ENCODE assay signal across 9 cellular contexts in the genomic region with DNA sequence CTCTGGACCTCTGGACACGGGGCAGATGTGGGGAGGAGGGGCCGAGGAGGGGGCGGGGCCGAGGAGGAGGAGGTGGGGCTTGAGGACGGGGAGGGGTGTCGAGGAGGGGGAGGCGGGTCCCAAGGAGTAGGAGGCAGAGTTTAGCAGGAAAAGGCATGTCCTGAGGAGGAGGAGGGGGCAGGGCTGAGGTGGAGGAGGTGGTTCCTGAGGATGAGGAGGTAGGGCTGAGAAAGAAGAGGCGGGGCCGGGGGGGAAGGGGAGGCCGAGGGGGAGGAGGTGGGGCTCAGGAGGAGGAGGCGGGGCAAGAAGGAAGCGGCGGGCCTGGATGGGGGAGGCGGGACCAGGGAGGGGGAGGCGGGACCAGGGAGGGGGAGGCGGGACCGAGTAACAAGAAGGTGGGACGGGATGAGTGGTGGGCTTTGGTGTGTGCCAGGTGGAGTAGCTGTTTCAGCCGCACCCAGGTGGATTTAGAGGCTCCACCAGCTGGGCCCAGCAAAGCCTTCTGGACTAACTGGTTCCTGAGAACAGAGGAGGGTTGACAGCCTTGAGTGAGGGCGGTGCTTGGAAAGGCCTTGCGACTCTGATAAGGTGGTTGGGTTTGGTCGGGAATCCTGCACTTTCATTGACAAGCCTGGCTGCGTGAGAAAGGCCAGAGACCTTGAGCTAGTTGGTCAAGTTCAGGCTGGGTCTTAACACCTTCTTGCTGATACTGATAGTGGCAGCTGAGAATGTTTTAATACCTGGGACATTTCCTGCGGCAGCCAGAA. TPM values are rescaled to one million over a fixed set of nuclear protein-coding genes. Genes with fewer than 3 reads are reported as not detected.
DNase-seq lines count a peak whose midpoint lies in the region; ATAC-seq and TF ChIP-seq lines count a peak whose summit lies in the region.
"Had no signal": no experiment of that assay in that cellular context is flagged by ENCODE, and none has a peak within 500 bp of the region (broad histone marks: within the 10 kb centered on the region; RNA-seq: fewer than 3 reads in every experiment).

No MANE protein-coding gene starts in this region.

- no peak overlapping the region for H3K27ac Mint-ChIP-seq in T-helper 2 cell treated with Interferon-gamma antibody and Interleukin-4, amounts not matched to agents 5 μg/mL and 100 μg/mL, for 36 hours
- peak overlapping the region in 8 of 10 donors; percentile 15 to 88 (median 66) for H3K27ac Mint-ChIP-seq in naive thymus-derived CD8-positive, alpha-beta T cell

- H3K36me3 ChIP-seq in H7 (replicated peaks; ENCODE audit: control insufficient read depth, insufficient read depth, low read length), result peaks cover 3% of the 10 kb centered on the region; the same call in 1 of the 2 replicates
- H3K36me3 ChIP-seq: thoracic aorta had no signal

- POLR2A ChIA-PET in naive thymus-derived CD8-positive, alpha-beta T cell (lab: Charles Lee), result interaction anchor here (0.6 to 11.9 kb wide), 8 partner anchors 10 to 407 kb away, joined by 3 to 207 read pairs (median 5); a partner anchor contains a TSS

- peak overlapping the region; percentile 16; the same call in 1 of the 2 replicates for H3K4me3 ChIP-seq in H7 (ENCODE audit: insufficient read depth, low read depth, low read length)
- H3K4me3 ChIP-seq in epithelial cell of esophagus (ENCODE audit: low read length), result peak overlapping the region; percentile 22
- H3K4me3 ChIP-seq: thoracic aorta had no signal

- H3K4me1 Mint-ChIP-seq in T-helper 2 cell treated with Interferon-gamma antibody and Interleukin-4, amounts not matched to agents 5 μg/mL and 100 μg/mL, for 36 hours (ENCODE audit: low read depth), result peaks cover 10% of the 10 kb centered on the region
- peaks cover 11 to 76% (median 42%) of the 10 kb centered on the region in 4 donors for H3K4me1 Mint-ChIP-seq in naive thymus-derived CD8-positive, alpha-beta T cell

- DNase-seq in H7 (peak; percentile 99), epithelial cell of esophagus (ENCODE audit: low read depth) (peak; percentile 97), NCI-H1092 (lab: John Stamatoyannopoulos, UW) (no peak), Ammon's horn (ENCODE audit: low spot score) (no peak), posterior cingulate gyrus (no peak), NCI-H128 (lab: John Stamatoyannopoulos, UW; ENCODE audit: unreplicated experiment) (no peak)
- DNase-seq in T-helper 2 cell treated with Interferon-gamma antibody and Interleukin-4, amounts not matched to agents 5 μg/mL and 100 μg/mL, for 36 hours (ENCODE audit: low spot score), result peak; percentile 15
- peak in 6 of 10 donors; percentile 34 to 69 (median 42) for DNase-seq in naive thymus-derived CD8-positive, alpha-beta T cell

- peaks cover 6% of the 10 kb centered on the region for H3K36me3 Mint-ChIP-seq in T-helper 2 cell treated with Interferon-gamma antibody and Interleukin-4, amounts not matched to agents 5 μg/mL and 100 μg/mL, for 36 hours (ENCODE audit: low read depth)
- H3K36me3 Mint-ChIP-seq in naive thymus-derived CD8-positive, alpha-beta T cell, result peaks cover 0 to 35% (median 0%) of the 10 kb centered on the region in 3 donors

- H3K27me3 Mint-ChIP-seq in T-helper 2 cell treated with Interferon-gamma antibody and Interleukin-4, amounts not matched to agents 5 μg/mL and 100 μg/mL, for 36 hours (ENCODE audit: low read depth), result no peaks in the 10 kb centered on the region
- no peaks in the 10 kb centered on the region for H3K27me3 Mint-ChIP-seq in naive thymus-derived CD8-positive, alpha-beta T cell

- no peaks in the 10 kb centered on the region for H3K9me3 Mint-ChIP-seq in T-helper 2 cell treated with Interferon-gamma antibody and Interleukin-4, amounts not matched to agents 5 μg/mL and 100 μg/mL, for 36 hours
- H3K9me3 Mint-ChIP-seq in naive thymus-derived CD8-positive, alpha-beta T cell, result no peaks in the 10 kb centered on the region

- no peaks in the 10 kb centered on the region for H3K27me3 ChIP-seq in H7 (ENCODE audit: control insufficient read depth, insufficient read depth, low read length)

- H3K4me3 Mint-ChIP-seq in T-helper 2 cell treated with Interferon-gamma antibody and Interleukin-4, amounts not matched to agents 5 μg/mL and 100 μg/mL, for 36 hours, result no peak overlapping the region
- peak overlapping the region in 3 of 10 donors; percentile 2 to 38 (median 22) for H3K4me3 Mint-ChIP-seq in naive thymus-derived CD8-positive, alpha-beta T cell

- intact Hi-C loops in posterior cingulate gyrus (cut with DNase I), result no loop called here

- ATAC-seq in naive thymus-derived CD8-positive, alpha-beta T cell, result peak; percentile 43 to 59

- TF ChIP-seq CTCF in epithelial cell of esophagus (IDR thresholded peaks at IDR 0.05; ENCODE audit: insufficient read depth, low read depth, low read length, missing control alignments), result no peak

RNA-seq across cellular contexts. Expression of a gene that starts 7.7 kb away (rescaled TPM):
- 88.2 and 99.4 TPM in 2 replicates for total RNA-seq in H7 (2014; rRNA removed; shearing (Covaris generic))
- total RNA-seq in naive thymus-derived CD8-positive, alpha-beta T cell, result 100 to 1,000 TPM; 179 to 182 TPM
- polyA plus RNA-seq in naive thymus-derived CD8-positive, alpha-beta T cell, result 100 to 1,000 TPM; 193 to 300 (median 261) TPM

RNA-seq across cellular contexts. Expression of a gene that starts 18.9 kb away (rescaled TPM):
- 44.6 and 46.9 TPM in 2 replicates for total RNA-seq in H7 (2014; rRNA removed; shearing (Covaris generic))
- total RNA-seq in naive thymus-derived CD8-positive, alpha-beta T cell, result 100 to 1,000 TPM; 165 to 171 TPM
- 100 to 1,000 TPM; 205 to 348 (median 344) TPM for polyA plus RNA-seq in naive thymus-derived CD8-positive, alpha-beta T cell

RNA-seq across cellular contexts. Expression of a gene that starts 34.8 kb away (rescaled TPM):
- 332 and 343 TPM in 2 replicates for total RNA-seq in H7 (2014; rRNA removed; shearing (Covaris generic))
- 10 to 100 TPM; 61.6 to 64.6 TPM for total RNA-seq in naive thymus-derived CD8-positive, alpha-beta T cell
- 100 to 1,000 TPM; 209 to 236 (median 230) TPM for polyA plus RNA-seq in naive thymus-derived CD8-positive, alpha-beta T cell

RNA-seq across cellular contexts. Expression of a gene that starts 41.2 kb away (rescaled TPM):
- 97.8 and 116 TPM in 2 replicates for total RNA-seq in H7 (2014; rRNA removed; shearing (Covaris generic))
- total RNA-seq in naive thymus-derived CD8-positive, alpha-beta T cell, result 10 to 100 TPM; 19.9 to 23.0 TPM
- 10 to 100 TPM; 32.2 to 35.0 (median 33.5) TPM for polyA plus RNA-seq in naive thymus-derived CD8-positive, alpha-beta T cell

RNA-seq across cellular contexts. Expression of a gene that starts 45.8 kb away (rescaled TPM):
- not detected in 2 replicates for total RNA-seq in H7 (2014; rRNA removed; shearing (Covaris generic))
- 1 to 10 TPM; 4.0 to 4.3 TPM for total RNA-seq in naive thymus-derived CD8-positive, alpha-beta T cell
- not detected for polyA plus RNA-seq in naive thymus-derived CD8-positive, alpha-beta T cell
- total RNA-seq: thoracic aorta had no signal

Comparison
In these comparisons a context has a peak if more than half of its experiments do, and no peak if none do; other contexts are left out.
1. DNase-seq: peak in H7 (single experiment), T-helper 2 cell treated with Interferon-gamma antibody and Interleukin-4, amounts not matched to agents 5 μg/mL and 100 μg/mL, for 36 hours (single experiment), epithelial cell of esophagus (single experiment) and naive thymus-derived CD8-positive, alpha-beta T cell (6 of 10); none in NCI-H1092 (single experiment), Ammon's horn (single experiment), posterior cingulate gyrus (0 of 10) and NCI-H128 (single experiment).